Comparison of ENCODE assay signal across 1 cellular context in the genomic region with DNA sequence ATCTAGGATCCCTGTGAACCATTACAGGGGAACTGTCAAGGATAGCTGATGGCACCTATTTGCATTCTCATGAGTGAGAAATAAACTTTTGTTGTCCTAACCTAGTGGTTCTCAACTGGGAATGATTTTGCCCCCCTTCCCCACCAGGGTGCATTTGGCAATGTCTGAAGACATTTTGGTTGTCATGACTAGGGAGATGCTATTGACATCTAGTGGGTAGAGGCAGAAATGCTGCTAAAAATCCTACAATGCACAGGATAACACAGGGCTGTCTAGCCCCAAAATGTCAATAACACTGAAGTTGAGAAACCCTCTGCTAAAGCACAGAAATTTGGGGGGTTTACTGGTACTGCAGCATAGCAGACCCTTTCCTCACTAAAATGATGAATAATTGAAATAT.
TF ChIP-seq lines count a peak whose summit lies in the region.

No MANE protein-coding gene starts in this region.

TF ChIP-seq in H1, 55 proteins besides CTCF, POLR2A, EP300 and RAD21 (continued from another document):
- TF ChIP-seq, protein P1, sequence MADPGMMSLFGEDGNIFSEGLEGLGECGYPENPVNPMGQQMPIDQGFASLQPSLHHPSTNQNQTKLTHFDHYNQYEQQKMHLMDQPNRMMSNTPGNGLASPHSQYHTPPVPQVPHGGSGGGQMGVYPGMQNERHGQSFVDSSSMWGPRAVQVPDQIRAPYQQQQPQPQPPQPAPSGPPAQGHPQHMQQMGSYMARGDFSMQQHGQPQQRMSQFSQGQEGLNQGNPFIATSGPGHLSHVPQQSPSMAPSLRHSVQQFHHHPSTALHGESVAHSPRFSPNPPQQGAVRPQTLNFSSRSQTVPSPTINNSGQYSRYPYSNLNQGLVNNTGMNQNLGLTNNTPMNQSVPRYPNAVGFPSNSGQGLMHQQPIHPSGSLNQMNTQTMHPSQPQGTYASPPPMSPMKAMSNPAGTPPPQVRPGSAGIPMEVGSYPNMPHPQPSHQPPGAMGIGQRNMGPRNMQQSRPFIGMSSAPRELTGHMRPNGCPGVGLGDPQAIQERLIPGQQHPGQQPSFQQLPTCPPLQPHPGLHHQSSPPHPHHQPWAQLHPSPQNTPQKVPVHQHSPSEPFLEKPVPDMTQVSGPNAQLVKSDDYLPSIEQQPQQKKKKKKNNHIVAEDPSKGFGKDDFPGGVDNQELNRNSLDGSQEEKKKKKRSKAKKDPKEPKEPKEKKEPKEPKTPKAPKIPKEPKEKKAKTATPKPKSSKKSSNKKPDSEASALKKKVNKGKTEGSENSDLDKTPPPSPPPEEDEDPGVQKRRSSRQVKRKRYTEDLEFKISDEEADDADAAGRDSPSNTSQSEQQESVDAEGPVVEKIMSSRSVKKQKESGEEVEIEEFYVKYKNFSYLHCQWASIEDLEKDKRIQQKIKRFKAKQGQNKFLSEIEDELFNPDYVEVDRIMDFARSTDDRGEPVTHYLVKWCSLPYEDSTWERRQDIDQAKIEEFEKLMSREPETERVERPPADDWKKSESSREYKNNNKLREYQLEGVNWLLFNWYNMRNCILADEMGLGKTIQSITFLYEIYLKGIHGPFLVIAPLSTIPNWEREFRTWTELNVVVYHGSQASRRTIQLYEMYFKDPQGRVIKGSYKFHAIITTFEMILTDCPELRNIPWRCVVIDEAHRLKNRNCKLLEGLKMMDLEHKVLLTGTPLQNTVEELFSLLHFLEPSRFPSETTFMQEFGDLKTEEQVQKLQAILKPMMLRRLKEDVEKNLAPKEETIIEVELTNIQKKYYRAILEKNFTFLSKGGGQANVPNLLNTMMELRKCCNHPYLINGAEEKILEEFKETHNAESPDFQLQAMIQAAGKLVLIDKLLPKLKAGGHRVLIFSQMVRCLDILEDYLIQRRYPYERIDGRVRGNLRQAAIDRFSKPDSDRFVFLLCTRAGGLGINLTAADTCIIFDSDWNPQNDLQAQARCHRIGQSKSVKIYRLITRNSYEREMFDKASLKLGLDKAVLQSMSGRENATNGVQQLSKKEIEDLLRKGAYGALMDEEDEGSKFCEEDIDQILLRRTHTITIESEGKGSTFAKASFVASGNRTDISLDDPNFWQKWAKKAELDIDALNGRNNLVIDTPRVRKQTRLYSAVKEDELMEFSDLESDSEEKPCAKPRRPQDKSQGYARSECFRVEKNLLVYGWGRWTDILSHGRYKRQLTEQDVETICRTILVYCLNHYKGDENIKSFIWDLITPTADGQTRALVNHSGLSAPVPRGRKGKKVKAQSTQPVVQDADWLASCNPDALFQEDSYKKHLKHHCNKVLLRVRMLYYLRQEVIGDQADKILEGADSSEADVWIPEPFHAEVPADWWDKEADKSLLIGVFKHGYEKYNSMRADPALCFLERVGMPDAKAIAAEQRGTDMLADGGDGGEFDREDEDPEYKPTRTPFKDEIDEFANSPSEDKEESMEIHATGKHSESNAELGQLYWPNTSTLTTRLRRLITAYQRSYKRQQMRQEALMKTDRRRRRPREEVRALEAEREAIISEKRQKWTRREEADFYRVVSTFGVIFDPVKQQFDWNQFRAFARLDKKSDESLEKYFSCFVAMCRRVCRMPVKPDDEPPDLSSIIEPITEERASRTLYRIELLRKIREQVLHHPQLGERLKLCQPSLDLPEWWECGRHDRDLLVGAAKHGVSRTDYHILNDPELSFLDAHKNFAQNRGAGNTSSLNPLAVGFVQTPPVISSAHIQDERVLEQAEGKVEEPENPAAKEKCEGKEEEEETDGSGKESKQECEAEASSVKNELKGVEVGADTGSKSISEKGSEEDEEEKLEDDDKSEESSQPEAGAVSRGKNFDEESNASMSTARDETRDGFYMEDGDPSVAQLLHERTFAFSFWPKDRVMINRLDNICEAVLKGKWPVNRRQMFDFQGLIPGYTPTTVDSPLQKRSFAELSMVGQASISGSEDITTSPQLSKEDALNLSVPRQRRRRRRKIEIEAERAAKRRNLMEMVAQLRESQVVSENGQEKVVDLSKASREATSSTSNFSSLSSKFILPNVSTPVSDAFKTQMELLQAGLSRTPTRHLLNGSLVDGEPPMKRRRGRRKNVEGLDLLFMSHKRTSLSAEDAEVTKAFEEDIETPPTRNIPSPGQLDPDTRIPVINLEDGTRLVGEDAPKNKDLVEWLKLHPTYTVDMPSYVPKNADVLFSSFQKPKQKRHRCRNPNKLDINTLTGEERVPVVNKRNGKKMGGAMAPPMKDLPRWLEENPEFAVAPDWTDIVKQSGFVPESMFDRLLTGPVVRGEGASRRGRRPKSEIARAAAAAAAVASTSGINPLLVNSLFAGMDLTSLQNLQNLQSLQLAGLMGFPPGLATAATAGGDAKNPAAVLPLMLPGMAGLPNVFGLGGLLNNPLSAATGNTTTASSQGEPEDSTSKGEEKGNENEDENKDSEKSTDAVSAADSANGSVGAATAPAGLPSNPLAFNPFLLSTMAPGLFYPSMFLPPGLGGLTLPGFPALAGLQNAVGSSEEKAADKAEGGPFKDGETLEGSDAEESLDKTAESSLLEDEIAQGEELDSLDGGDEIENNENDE (IDR thresholded peaks at IDR 0.05; ENCODE audit: insufficient replicate concordance, low read length): no peak
- TF ChIP-seq CEBPB (IDR thresholded peaks at IDR 0.05; ENCODE audit: low read depth, low read length) (0 out of 2 replicates have a peak, but pooled peaks have one; percentile 21), EZH2 (IDR thresholded peaks at IDR 0.05; ENCODE audit: low read depth, low read length, severe bottlenecking) (no peak), RFX5 (IDR thresholded peaks at IDR 0.05; ENCODE audit: borderline replicate concordance, low read depth, low read length) (no peak), HDAC6 (IDR thresholded peaks at IDR 0.05; ENCODE audit: low read depth, low read length) (no peak), FOSL1 (IDR thresholded peaks at IDR 0.05; ENCODE audit: insufficient read depth, low read depth, low read length) (no peak), GTF2F1 (IDR thresholded peaks at IDR 0.05; ENCODE audit: borderline replicate concordance, low read depth, low read length) (no peak), JUND (IDR thresholded peaks at IDR 0.05; ENCODE audit: low read length) (no peak), SAP30 (IDR thresholded peaks at IDR 0.05; ENCODE audit: insufficient read depth, insufficient replicate concordance, low read length) (no peak), TBP (IDR thresholded peaks at IDR 0.05; ENCODE audit: low read depth, low read length) (no peak), TAF1 (IDR thresholded peaks at IDR 0.05; ENCODE audit: low read depth, low read length) (no peak), ZNF274 (IDR thresholded peaks at IDR 0.05; ENCODE audit: borderline replicate concordance, extremely low read depth, low read length) (no peak), GABPA (IDR thresholded peaks at IDR 0.05; ENCODE audit: borderline replicate concordance, insufficient read depth, low read length) (no peak), KDM1A (IDR thresholded peaks at IDR 0.05; ENCODE audit: borderline replicate concordance, low read length) (no peak), YY1 (IDR thresholded peaks at IDR 0.05; ENCODE audit: low read depth, low read length) (peak; percentile 70)
